ENCODE assay signal across 1 cellular context in genomic region chr1:86914635-86914997, GRCh38.
TF ChIP-seq lines count a peak whose summit lies in the region.

HS2ST1 (plus strand) TSS chr1:86914635.

TF ChIP-seq in H1, 55 proteins besides CTCF, POLR2A, EP300 and RAD21 (continued from another document):
- TF ChIP-seq TBP (IDR thresholded peaks at IDR 0.05; ENCODE audit: low read depth, low read length): peak; percentile 55; the same call in 1 of the 2 replicates
- no peak for TF ChIP-seq SP2 (IDR thresholded peaks at IDR 0.05; ENCODE audit: low read length)
- TF ChIP-seq JUND (IDR thresholded peaks at IDR 0.05; ENCODE audit: low read length): no peak
- no peak for TF ChIP-seq CBX5 (IDR thresholded peaks at IDR 0.05; ENCODE audit: low read depth, low read length)
- no peak for TF ChIP-seq CHD1 (IDR thresholded peaks at IDR 0.05; ENCODE audit: low read depth, low read length)
- no peak; the same call in 1 of the 2 replicates for TF ChIP-seq CHD2 (IDR thresholded peaks at IDR 0.05; ENCODE audit: low read length)
- TF ChIP-seq KDM1A (IDR thresholded peaks at IDR 0.05; ENCODE audit: borderline replicate concordance, low read length): no peak
- TF ChIP-seq RNF2 (IDR thresholded peaks at IDR 0.05; ENCODE audit: borderline replicate concordance, low read depth, low read length, missing control alignments, poor library complexity, severe bottlenecking): no peak
- no peak for TF ChIP-seq ATF3 (IDR thresholded peaks at IDR 0.05; ENCODE audit: insufficient read depth, low read depth, low read length)
- TF ChIP-seq TCF12 (IDR thresholded peaks at IDR 0.05; ENCODE audit: low read depth, low read length): no peak
- TF ChIP-seq POU5F1 (IDR thresholded peaks at IDR 0.05; ENCODE audit: low read depth, low read length): no peak
- TF ChIP-seq RXRA (IDR thresholded peaks at IDR 0.05; ENCODE audit: insufficient read depth, low read depth, low read length): no peak
- TF ChIP-seq RBBP5 (IDR thresholded peaks at IDR 0.05; ENCODE audit: borderline replicate concordance, low read depth, low read length): peak; percentile 36; the same call in 1 of the 2 replicates
- no peak for TF ChIP-seq KDM4A (IDR thresholded peaks at IDR 0.05; ENCODE audit: low read depth, low read length, severe bottlenecking)
- TF ChIP-seq MAX (IDR thresholded peaks at IDR 0.05): 0 out of 2 replicates have a peak, but pooled peaks have one; percentile 32
- no peak for TF ChIP-seq CTBP2 (IDR thresholded peaks at IDR 0.05; ENCODE audit: borderline replicate concordance, insufficient read depth, insufficient read length, low read length)
- no peak for TF ChIP-seq RFX5 (IDR thresholded peaks at IDR 0.05; ENCODE audit: borderline replicate concordance, low read depth, low read length)
- no peak for TF ChIP-seq BRCA1 (IDR thresholded peaks at IDR 0.05; ENCODE audit: low read depth, low read length)
- peak; percentile 64 for TF ChIP-seq TAF1 (IDR thresholded peaks at IDR 0.05; ENCODE audit: low read depth, low read length)
